Comparison of ENCODE assay signal across 19 cellular contexts in genomic region chr5:78799254-78800017, GRCh38.
DNase-seq lines count a peak whose midpoint lies in the region; ATAC-seq and TF ChIP-seq lines count a peak whose summit lies in the region.
"Had no signal": no experiment of that assay in that cellular context is flagged by ENCODE, and none has a peak within 500 bp of the region (broad histone marks: within the 10 kb centered on the region; RNA-seq: fewer than 3 reads in every experiment).

No MANE protein-coding gene starts in this region.

- intact Hi-C loops in HCT116 (cut with micrococcal nuclease) (loop anchor here (10.0 kb wide), 1 partner anchor 155 kb away; the partner anchor contains the start of gene LHFPL2), head of caudate nucleus (cut with DNase I) (no loop called here)

- BruUV-seq in HCT116 (replicated peaks; lab: Mats Ljungman, UMichigan): no TSS peak

- peak; percentile 44; the same call in 1 of the 2 replicates for TF ChIP-seq RAD21 in HCT116 (IDR thresholded peaks at IDR 0.05; ENCODE audit: low read depth)

- H3K9me3 ChIP-seq in HCT116 (ENCODE audit: control insufficient read depth in 1 of 2, insufficient read depth in 1 of 2, low read depth in 1 of 2, low read length in 2 of 2): no peaks in the 10 kb centered on the region; a peak in 1 of 4 replicates
- H3K9me3 ChIP-seq: upper lobe of right lung had no signal

- RAD21 ChIA-PET in HCT116 (lab: Charles Lee; ENCODE audit: low non-redundant PET in 1 of 2, low total read pairs in 2 of 2, uncharacterized antibody in 2 of 2, unreplicated experiment in 2 of 2): no interaction called here

- H3K4me1 Mint-ChIP-seq in glutamatergic neuron (ENCODE audit: low read depth, unreplicated experiment): peaks cover 5% of the 10 kb centered on the region
- H3K4me1 Mint-ChIP-seq: T-helper 17 cell had no signal

- H3K4me3 Mint-ChIP-seq in glutamatergic neuron (ENCODE audit: unreplicated experiment): no peak overlapping the region
- H3K4me3 Mint-ChIP-seq: activated CD8-positive, alpha-beta T cell treated with anti-CD3 and anti-CD28 coated beads for 36 hours; activated naive CD4-positive, alpha-beta T cell treated with anti-CD3 and anti-CD28 coated beads for 36 hours; B cell; dendritic cell treated with granulocyte-macrophage colony-stimulating factor and Interleukin-4, amounts not matched to agents 40 ng/mL and 50 ng/mL, for 4 days; T-helper 17 cell had no signal

- POLR2A ChIA-PET in HCT116 (lab: Charles Lee): no interaction called here

- no peaks in the 10 kb centered on the region for H3K27me3 ChIP-seq in ACC112 (ENCODE audit: insufficient read depth, low read length)
- no peaks in the 10 kb centered on the region for H3K27me3 ChIP-seq in HCT116 (ENCODE audit: insufficient read depth, low read length)
- H3K27me3 ChIP-seq: upper lobe of right lung had no signal

- H4K20me1 ChIP-seq in HCT116 (ENCODE audit: insufficient read depth): no peaks in the 10 kb centered on the region

- CTCF ChIA-PET in HCT116 (lab: Charles Lee): interaction anchor here (1.0 to 1.5 kb wide), 2 partner anchors 262 to 478 kb away, joined by 3 to 5 read pairs; no protein-coding TSS in a partner anchor

- no peaks in the 10 kb centered on the region for H3K4me1 ChIP-seq in ACC112 (ENCODE audit: control insufficient read depth, insufficient read depth, low read length, unreplicated experiment)
- no peaks in the 10 kb centered on the region for H3K4me1 ChIP-seq in HCT116 (ENCODE audit: control insufficient read depth in 1 of 2, insufficient read depth in 2 of 2, low read length in 2 of 2)
- H3K4me1 ChIP-seq: upper lobe of right lung had no signal

- H2AFZ ChIP-seq in ACC112 (ENCODE audit: low read length, unreplicated experiment): peak overlapping the region; percentile 7
- no peak overlapping the region for H2AFZ ChIP-seq in HCT116 (ENCODE audit: low read depth, low read length, poor library complexity, severe bottlenecking)
- H2AFZ ChIP-seq: PC-9 had no signal

- TF ChIP-seq CTCF in HCT116 (IDR thresholded peaks at IDR 0.05 in 2 of 3, conservative IDR thresholded peaks at IDR 0.05 in 1 of 3; ENCODE audit: borderline replicate concordance in 1 of 3, insufficient read depth in 1 of 3, low read depth in 2 of 3, low read length in 2 of 3) (peak in 2 of 3 experiments; percentile 12 to 27; a peak in 3 of 6 replicates), omental fat pad (IDR thresholded peaks at IDR 0.05) (no peak), glutamatergic neuron (IDR thresholded peaks at IDR 0.05; ENCODE audit: partially characterized antibody, unreplicated experiment) (no peak)

- peaks cover 6% of the 10 kb centered on the region for H3K27me3 Mint-ChIP-seq in glutamatergic neuron (ENCODE audit: unreplicated experiment)
- H3K27me3 Mint-ChIP-seq: activated CD8-positive, alpha-beta T cell treated with anti-CD3 and anti-CD28 coated beads for 36 hours; B cell; dendritic cell treated with granulocyte-macrophage colony-stimulating factor and Interleukin-4, amounts not matched to agents 40 ng/mL and 50 ng/mL, for 4 days; T-helper 17 cell had no signal

- H3K9ac ChIP-seq in HCT116 (ENCODE audit: low read length): no peak overlapping the region

- peaks cover 12% of the 10 kb centered on the region for H3K36me3 Mint-ChIP-seq in glutamatergic neuron (ENCODE audit: unreplicated experiment)

- H3K27ac Mint-ChIP-seq in glutamatergic neuron (ENCODE audit: unreplicated experiment): no peak overlapping the region
- H3K27ac Mint-ChIP-seq: activated CD8-positive, alpha-beta T cell treated with anti-CD3 and anti-CD28 coated beads for 36 hours; activated naive CD4-positive, alpha-beta T cell treated with anti-CD3 and anti-CD28 coated beads for 36 hours; B cell; dendritic cell treated with granulocyte-macrophage colony-stimulating factor and Interleukin-4, amounts not matched to agents 40 ng/mL and 50 ng/mL, for 4 days; T-helper 17 cell had no signal

- ATAC-seq in HCT116: no peak; the same call in 1 of the 2 replicates
- ATAC-seq in omental fat pad (ENCODE audit: low FRiP score): no peak
- ATAC-seq: activated CD8-positive, alpha-beta T cell treated with anti-CD3 and anti-CD28 coated beads for 36 hours; left ventricle myocardium superior; T-helper 17 cell; upper lobe of right lung had no signal

- no peak overlapping the region for H3K27ac ChIP-seq in ACC112 (ENCODE audit: low read depth, low read length)
- no peak overlapping the region for H3K27ac ChIP-seq in HCT116 (ENCODE audit: low read depth, low read length)
- H3K27ac ChIP-seq: PC-9, upper lobe of right lung had no signal

- DNase-seq in HCT116 (ENCODE audit: low read depth, low spot score) (no peak), amniotic stem cell (lab: John Stamatoyannopoulos, UW) (peak; percentile 14), hepatic stellate cell (ENCODE audit: low spot score) (peak; percentile 35), omental fat pad (ENCODE audit: low spot score) (no peak), head of caudate nucleus (no peak), glutamatergic neuron (no peak), SHP77 treated with DMSO at 0.1 percent for 48 hours (lab: John Stamatoyannopoulos, UW) (no peak)
- DNase-seq: activated CD8-positive, alpha-beta T cell treated with anti-CD3 and anti-CD28 coated beads for 36 hours; activated naive CD4-positive, alpha-beta T cell treated with anti-CD3 and anti-CD28 coated beads for 36 hours; left ventricle myocardium superior; NCI-H1105; NCI-H345; PC-9; stimulated activated CD4-positive, alpha-beta T cell treated with anti-CD3 and anti-CD28 coated beads, Interleukin-15, amount 100 ng/mL, for 24 hours; T-helper 17 cell; upper lobe of right lung had no signal

- no peak for TF ChIP-seq POLR2A in HCT116 (IDR thresholded peaks at IDR 0.05; ENCODE audit: borderline replicate concordance, extremely low read depth, insufficient read depth, insufficient read length)

- no peaks in the 10 kb centered on the region for H3K9me2 ChIP-seq in HCT116 (ENCODE audit: insufficient read depth)

- no peaks in the 10 kb centered on the region for H3K9me3 Mint-ChIP-seq in glutamatergic neuron (ENCODE audit: unreplicated experiment)

- no peak overlapping the region for H3K4me3 ChIP-seq in ACC112 (ENCODE audit: low read depth, low read length)
- H3K4me3 ChIP-seq in HCT116 (replicated peaks in 1 of 2; ENCODE audit: low read depth in 1 of 2, low read length in 2 of 2): no peak overlapping the region
- H3K4me3 ChIP-seq: PC-9, upper lobe of right lung had no signal

- H3K79me2 ChIP-seq in ACC112 (ENCODE audit: control insufficient read depth, insufficient read depth, low read length, unreplicated experiment) (no peaks in the 10 kb centered on the region), HCT116 (ENCODE audit: insufficient read depth, low read length) (no peaks in the 10 kb centered on the region)

- no peak overlapping the region for H3K4me2 ChIP-seq in HCT116 (ENCODE audit: low read length)
- H3K4me2 ChIP-seq: PC-9 had no signal

- H3K36me3 ChIP-seq in ACC112 (ENCODE audit: insufficient read depth, low read length) (no peaks in the 10 kb centered on the region), HCT116 (ENCODE audit: control insufficient read depth in 1 of 2, insufficient read depth in 2 of 2, low read length in 2 of 2) (no peaks in the 10 kb centered on the region)
- H3K36me3 ChIP-seq: upper lobe of right lung had no signal

TF ChIP-seq in HCT116, 20 proteins besides CTCF, POLR2A, EP300 and RAD21 (continues in another document):
- TF ChIP-seq CBX3 (IDR thresholded peaks at IDR 0.05; ENCODE audit: low read depth) (no peak), ZFX (IDR thresholded peaks at IDR 0.05) (no peak), ELF1 (IDR thresholded peaks at IDR 0.05; ENCODE audit: borderline replicate concordance, low read depth) (no peak), POLR2AphosphoS5 (IDR thresholded peaks at IDR 0.05; ENCODE audit: low read depth, low read length) (no peak), YY1 (IDR thresholded peaks at IDR 0.05; ENCODE audit: extremely low read depth, insufficient replicate concordance, low read depth, low read length) (no peak), JUND (IDR thresholded peaks at IDR 0.05) (no peak), SP1 (IDR thresholded peaks at IDR 0.05; ENCODE audit: low read depth) (no peak), ZBTB33 (IDR thresholded peaks at IDR 0.05; ENCODE audit: extremely low read depth, insufficient replicate concordance, low read length) (no peak), ZNF274 (IDR thresholded peaks at IDR 0.05; ENCODE audit: low read depth, low read length) (no peak)
- TF ChIP-seq, protein P1, sequence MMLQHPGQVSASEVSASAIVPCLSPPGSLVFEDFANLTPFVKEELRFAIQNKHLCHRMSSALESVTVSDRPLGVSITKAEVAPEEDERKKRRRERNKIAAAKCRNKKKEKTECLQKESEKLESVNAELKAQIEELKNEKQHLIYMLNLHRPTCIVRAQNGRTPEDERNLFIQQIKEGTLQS (IDR thresholded peaks at IDR 0.05): no peak

Comparison
In these comparisons a context has a peak if more than half of its experiments do, and no peak if none do; other contexts are left out.
1. DNase-seq: peak in amniotic stem cell (single experiment) and hepatic stellate cell (single experiment); none in HCT116 (single experiment), omental fat pad (single experiment), head of caudate nucleus (0 of 42), glutamatergic neuron (single experiment) and SHP77 treated with DMSO at 0.1 percent for 48 hours (single experiment).
2. CTCF ChIP-seq: peak in HCT116 (2 of 3); none in omental fat pad (0 of 3) and glutamatergic neuron (single experiment).